In the genomic region with DNA sequence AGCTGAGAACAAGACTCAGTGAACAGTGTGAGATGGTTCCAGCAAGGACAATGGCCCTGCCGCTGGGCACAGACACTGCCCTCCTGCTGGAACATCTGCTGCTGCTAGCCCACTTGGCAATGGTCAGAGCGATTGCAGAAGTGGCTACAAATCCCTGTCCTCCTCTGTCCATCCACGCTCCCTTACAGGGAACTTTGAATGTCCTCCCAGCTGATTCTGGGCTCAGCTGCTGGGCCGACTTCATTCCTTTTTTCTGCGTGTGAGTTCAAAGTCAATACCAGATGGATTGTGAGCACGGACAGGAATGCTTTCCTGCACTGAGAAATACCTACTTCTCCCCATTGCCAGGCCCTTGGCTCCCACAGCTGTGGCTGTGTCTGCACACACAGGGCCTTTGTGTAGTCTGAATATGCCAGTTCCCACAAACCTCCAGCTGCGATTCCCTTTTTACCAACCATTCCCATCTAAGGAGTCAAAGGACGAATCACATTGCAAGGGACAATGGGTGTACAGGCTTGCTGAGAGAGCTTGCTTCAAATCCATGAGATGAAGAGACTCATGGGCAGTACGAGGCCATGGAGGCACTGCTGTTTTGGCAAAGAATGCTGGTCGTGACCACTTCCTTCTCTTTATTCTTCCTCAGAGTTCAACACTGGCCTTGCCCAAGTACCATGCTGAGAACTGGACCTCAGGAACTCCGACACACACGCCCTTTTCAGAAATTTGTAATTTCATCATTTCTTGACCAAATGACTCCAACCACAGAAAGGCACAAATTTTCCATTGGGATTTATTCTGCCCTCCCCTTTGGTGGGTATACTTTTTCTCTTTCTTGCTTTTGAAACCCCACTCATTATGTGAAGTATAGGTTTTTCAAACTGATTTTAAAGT, we compare ENCODE assay signal across 11 cellular contexts. TPM values are rescaled to one million over a fixed set of nuclear protein-coding genes. Genes with fewer than 3 reads are reported as not detected.
DNase-seq lines count a peak whose midpoint lies in the region; ATAC-seq lines count a peak whose summit lies in the region.
"Had no signal": no experiment of that assay in that cellular context is flagged by ENCODE, and none has a peak within 500 bp of the region (broad histone marks: within the 10 kb centered on the region; RNA-seq: fewer than 3 reads in every experiment).

No MANE protein-coding gene starts in this region.

- DNase-seq in C1 segment of cervical spinal cord (lab: John Stamatoyannopoulos, UW) (peak in 12 of 14 donors; percentile 7 to 86 (median 70)), astrocyte of the hippocampus (ENCODE audit: low read depth, low spot score) (peak; percentile 87), hippocampal formation (lab: John Stamatoyannopoulos, UW) (peak; percentile 74 to 83), sciatic nerve (ENCODE audit: low spot score) (no peak), ACHN (no peak), DMS79 (lab: John Stamatoyannopoulos, UW) (no peak)
- no peak for DNase-seq in activated CD8-positive, alpha-beta memory T cell treated with anti-CD3 and anti-CD28 coated beads, Interleukin-2, amount 10 ng/mL, durations not matched to agents 7 days and 5 days
- no peak for DNase-seq in activated naive CD4-positive, alpha-beta T cell treated with anti-CD3 and anti-CD28 coated beads for 36 hours
- DNase-seq: Calu3 had no signal

- no peaks in the 10 kb centered on the region for H3K9me3 Mint-ChIP-seq in activated CD8-positive, alpha-beta memory T cell treated with anti-CD3 and anti-CD28 coated beads, Interleukin-2, amount 10 ng/mL, durations not matched to agents 7 days and 5 days (ENCODE audit: low read depth)
- H3K9me3 Mint-ChIP-seq in activated naive CD4-positive, alpha-beta T cell treated with anti-CD3 and anti-CD28 coated beads for 36 hours = no peaks in the 10 kb centered on the region
- H3K9me3 Mint-ChIP-seq: activated naive CD4-positive, alpha-beta T cell treated with anti-CD3 and anti-CD28 coated beads, Interleukin-2, amount 50 U/mL, for 72 hours; WTC11 had no signal

- no peak overlapping the region for H3K27ac Mint-ChIP-seq in activated CD8-positive, alpha-beta memory T cell treated with anti-CD3 and anti-CD28 coated beads, Interleukin-2, amount 10 ng/mL, durations not matched to agents 7 days and 5 days
- H3K27ac Mint-ChIP-seq in activated naive CD4-positive, alpha-beta T cell treated with anti-CD3 and anti-CD28 coated beads for 36 hours = no peak overlapping the region
- H3K27ac Mint-ChIP-seq: WTC11 had no signal

- H3K27me3 Mint-ChIP-seq in activated CD8-positive, alpha-beta memory T cell treated with anti-CD3 and anti-CD28 coated beads, Interleukin-2, amount 10 ng/mL, durations not matched to agents 7 days and 5 days = no peaks in the 10 kb centered on the region
- H3K27me3 Mint-ChIP-seq in activated naive CD4-positive, alpha-beta T cell treated with anti-CD3 and anti-CD28 coated beads for 36 hours (ENCODE audit: low read depth) = no peaks in the 10 kb centered on the region

- H3K4me3 Mint-ChIP-seq in activated CD8-positive, alpha-beta memory T cell treated with anti-CD3 and anti-CD28 coated beads, Interleukin-2, amount 10 ng/mL, durations not matched to agents 7 days and 5 days = no peak overlapping the region
- no peak overlapping the region for H3K4me3 Mint-ChIP-seq in activated naive CD4-positive, alpha-beta T cell treated with anti-CD3 and anti-CD28 coated beads for 36 hours
- H3K4me3 Mint-ChIP-seq: WTC11 had no signal

- peak; percentile 25 for ATAC-seq in sciatic nerve
- ATAC-seq in activated CD8-positive, alpha-beta memory T cell treated with anti-CD3 and anti-CD28 coated beads, Interleukin-2, amount 10 ng/mL, durations not matched to agents 7 days and 5 days = no peak
- ATAC-seq: WTC11 had no signal

- H3K36me3 Mint-ChIP-seq in activated CD8-positive, alpha-beta memory T cell treated with anti-CD3 and anti-CD28 coated beads, Interleukin-2, amount 10 ng/mL, durations not matched to agents 7 days and 5 days = no peaks in the 10 kb centered on the region
- no peaks in the 10 kb centered on the region for H3K36me3 Mint-ChIP-seq in activated naive CD4-positive, alpha-beta T cell treated with anti-CD3 and anti-CD28 coated beads for 36 hours (ENCODE audit: low read depth)
- H3K36me3 Mint-ChIP-seq: WTC11 had no signal

- intact Hi-C loops in sciatic nerve (cut with DNase I) = no loop called here
- intact Hi-C loops in activated naive CD4-positive, alpha-beta T cell treated with anti-CD3 and anti-CD28 coated beads for 36 hours (cut with micrococcal nuclease) = loop anchor here (1.0 to 2.0 kb wide), 3 partner anchors 59 to 154 kb away; no protein-coding TSS in a partner anchor

- CTCF ChIA-PET in activated CD8-positive, alpha-beta memory T cell treated with anti-CD3 and anti-CD28 coated beads, Interleukin-2, amount 10 ng/mL, durations not matched to agents 7 days and 5 days (lab: Charles Lee) = interaction anchor here (0.9 to 2.0 kb wide), 11 partner anchors 13 to 263 kb away, joined by 3 to 8 read pairs (median 4); no protein-coding TSS in a partner anchor
- CTCF ChIA-PET in activated naive CD4-positive, alpha-beta T cell treated with anti-CD3 and anti-CD28 coated beads for 36 hours (lab: Charles Lee) = interaction anchor here (0.8 to 2.8 kb wide), 13 partner anchors 7 to 264 kb away, joined by 3 to 18 read pairs (median 4); no protein-coding TSS in a partner anchor

- peaks cover 20% of the 10 kb centered on the region for H3K4me1 Mint-ChIP-seq in activated CD8-positive, alpha-beta memory T cell treated with anti-CD3 and anti-CD28 coated beads, Interleukin-2, amount 10 ng/mL, durations not matched to agents 7 days and 5 days
- peaks cover 14% of the 10 kb centered on the region for H3K4me1 Mint-ChIP-seq in activated naive CD4-positive, alpha-beta T cell treated with anti-CD3 and anti-CD28 coated beads for 36 hours (ENCODE audit: low read depth)

- in situ Hi-C loops in ACHN (cut with HindIII; ENCODE audit: low pct_ligation_motif_present, low pct_unique_long_range_greater_than_20kb, low sequenced_read_pairs) = no loop called here

RNA-seq across cellular contexts. Expression of a gene that starts 44.2 kb away (rescaled TPM):
- 28.2 TPM for total RNA-seq in sciatic nerve
- total RNA-seq in activated CD8-positive, alpha-beta memory T cell treated with anti-CD3 and anti-CD28 coated beads, Interleukin-2, amount 10 ng/mL, durations not matched to agents 7 days and 5 days = 10 to 100 TPM; 18.6 to 19.7 TPM
- 10 to 100 TPM; 13.9 to 14.2 TPM for total RNA-seq in activated naive CD4-positive, alpha-beta T cell treated with anti-CD3 and anti-CD28 coated beads for 36 hours

Comparison
In these comparisons a context has a peak if more than half of its experiments do, and no peak if none do; other contexts are left out.
1. DNase-seq: peak in C1 segment of cervical spinal cord (12 of 14), astrocyte of the hippocampus (single experiment) and hippocampal formation (2 of 2); none in sciatic nerve (single experiment), ACHN (single experiment), DMS79 (single experiment), activated CD8-positive, alpha-beta memory T cell treated with anti-CD3 and anti-CD28 coated beads, Interleukin-2, amount 10 ng/mL, durations not matched to agents 7 days and 5 days (single experiment) and activated naive CD4-positive, alpha-beta T cell treated with anti-CD3 and anti-CD28 coated beads for 36 hours (single experiment).